Comparison of ENCODE assay signal across 8 cellular contexts in genomic region chr3:51385621-51386091, GRCh38. TPM values are rescaled to one million over a fixed set of nuclear protein-coding genes. Genes with fewer than 3 reads are reported as not detected.
DNase-seq lines count a peak whose midpoint lies in the region; ATAC-seq and TF ChIP-seq lines count a peak whose summit lies in the region.

No MANE protein-coding gene starts in this region.

- peaks cover 38% of the 10 kb centered on the region for H3K4me1 Mint-ChIP-seq in progenitor cell of endocrine pancreas (ENCODE audit: low read depth)

- no peak for ATAC-seq in GM18861 (IDR thresholded peaks at IDR 0.05; ENCODE audit: unreplicated experiment)

- H3K4me3 ChIP-seq in GM08714 (ENCODE audit: low read length) = peak overlapping the region; percentile 88
- peak overlapping the region; percentile 76 to 94 (median 82) for H3K4me3 ChIP-seq in esophagus muscularis mucosa

- H3K27ac ChIP-seq in RWPE1 (peak overlapping the region; percentile 78), esophagus muscularis mucosa (replicated peaks in 1 of 4) (peak overlapping the region; percentile 88 to 97 (median 93))

- peaks cover 15% of the 10 kb centered on the region for H3K36me3 Mint-ChIP-seq in progenitor cell of endocrine pancreas (ENCODE audit: insufficient read depth)

- H3K27ac Mint-ChIP-seq in progenitor cell of endocrine pancreas = peak overlapping the region; percentile 97

- DNase-seq in RWPE1 (ENCODE audit: low spot score) = no peak
- no peak for DNase-seq in esophagus muscularis mucosa (ENCODE audit: extremely low spot score)
- no peak for DNase-seq in progenitor cell of endocrine pancreas (ENCODE audit: low spot score, unreplicated experiment)
- DNase-seq in GM20000 (ENCODE audit: low spot score) = no peak
- DNase-seq in NOMO-1 treated with DMSO at 0.1 percent for 48 hours (lab: John Stamatoyannopoulos, UW; ENCODE audit: unreplicated experiment) = no peak
- no peak for DNase-seq in stimulated activated naive CD4-positive, alpha-beta T cell treated with Interleukin-2 at 50 U/mL for 16 hours (lab: John Stamatoyannopoulos, UW)

- H3K4me3 Mint-ChIP-seq in progenitor cell of endocrine pancreas (ENCODE audit: low read depth) = peak overlapping the region; percentile 99

- no peaks in the 10 kb centered on the region for H3K9me3 ChIP-seq in esophagus muscularis mucosa

- no peaks in the 10 kb centered on the region for H3K27me3 ChIP-seq in esophagus muscularis mucosa

- no peak for TF ChIP-seq EP300 in esophagus muscularis mucosa (IDR thresholded peaks at IDR 0.05)

- TF ChIP-seq POLR2A in esophagus muscularis mucosa (IDR thresholded peaks at IDR 0.05; ENCODE audit: low read depth) = no peak

- no peaks in the 10 kb centered on the region for H3K27me3 Mint-ChIP-seq in progenitor cell of endocrine pancreas

- peaks cover 39 to 67% (median 47%) of the 10 kb centered on the region in 4 donors for H3K4me1 ChIP-seq in esophagus muscularis mucosa

- intact Hi-C loops in esophagus muscularis mucosa (cut with DNase I) = loop anchor here (5.0 to 10.0 kb wide), 2 partner anchors 289 to 768 kb away; partner anchors contain the start of genes MAPKAPK3 and TEX264

- H3K36me3 ChIP-seq in esophagus muscularis mucosa = peaks cover 11 to 31% (median 23%) of the 10 kb centered on the region in 4 donors

- CTCF ChIA-PET in RWPE1 (lab: Yijun Ruan, JAX) = no interaction called here

- POLR2A ChIA-PET in RWPE1 (lab: Yijun Ruan, JAX; ENCODE audit: low non-redundant PET) = interaction anchor here (0.5 to 0.8 kb wide), 2 partner anchors 114 to 1045 kb away, joined by 3 read pairs; no protein-coding TSS in a partner anchor

- H3K9me3 Mint-ChIP-seq in progenitor cell of endocrine pancreas (ENCODE audit: low read depth) = no peaks in the 10 kb centered on the region

- no peak for TF ChIP-seq CTCF in RWPE1 (conservative IDR thresholded peaks at IDR 0.05; ENCODE audit: low read depth)
- no peak for TF ChIP-seq CTCF in esophagus muscularis mucosa (IDR thresholded peaks at IDR 0.05)
- TF ChIP-seq CTCF in progenitor cell of endocrine pancreas (IDR thresholded peaks at IDR 0.05; ENCODE audit: unreplicated experiment) = no peak
- TF ChIP-seq CTCF in GM20000 (IDR thresholded peaks at IDR 0.05; ENCODE audit: extremely low read depth, missing control alignments) = no peak

- 5% methylated on average over 18 of the region's 18 CpGs for WGBS in esophagus muscularis mucosa

RNA-seq across cellular contexts. Expression of gene MANF, which starts 0.6 kb away (rescaled TPM):
- total RNA-seq in esophagus muscularis mucosa = 10 to 100 TPM; 16.2 to 34.6 (median 24.9) TPM
- 130 and 131 TPM in 2 replicates for total RNA-seq in progenitor cell of endocrine pancreas

RNA-seq across cellular contexts. Expression of gene RBM15B, which starts 5.4 kb away (rescaled TPM):
- 10 to 100 TPM; 27.8 to 50.5 (median 42.6) TPM for total RNA-seq in esophagus muscularis mucosa
- total RNA-seq in progenitor cell of endocrine pancreas = 69.7 and 75.8 TPM in 2 replicates
